26 cellular contexts compared by ENCODE assay signal in the genomic region with DNA sequence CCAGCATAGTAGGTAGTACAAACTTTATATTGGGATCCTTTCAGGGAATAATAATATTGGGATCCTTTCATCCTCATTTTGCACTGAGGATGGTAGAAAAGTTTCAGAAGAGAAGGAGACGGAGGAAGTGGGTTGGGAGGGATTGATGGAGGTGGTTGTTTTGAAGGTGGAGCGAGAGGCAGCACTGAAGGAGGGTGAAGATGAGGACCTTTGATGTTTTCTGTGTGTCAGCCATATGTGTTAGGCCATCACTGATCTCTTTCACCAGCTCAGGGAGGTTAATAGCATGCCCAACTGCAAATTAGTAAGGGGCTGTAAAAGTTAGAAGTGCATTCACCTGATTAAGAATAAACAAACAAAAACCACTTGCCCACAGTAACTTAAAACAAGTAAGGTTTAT.
"Had no signal": no experiment of that assay in that cellular context is flagged by ENCODE, and none has a peak within 500 bp of the region (broad histone marks: within the 10 kb centered on the region; RNA-seq: fewer than 3 reads in every experiment).

No MANE protein-coding gene starts in this region.

- H3K36me3 ChIP-seq: stomach, suprapubic skin, thoracic aorta, thyroid gland, tibial artery, tibial nerve, transverse colon, upper lobe of left lung, upper lobe of right lung, uterus, vagina had no signal

- DNase-seq: stimulated activated CD4-positive, alpha-beta T cell treated with anti-CD3 and anti-CD28 coated beads, Interleukin-2, amount 100 ng/mL, for 48 hours; stimulated activated CD4-positive, alpha-beta T cell treated with anti-CD3 and anti-CD28 coated beads, Interleukin-4, amount 100 ng/mL, for 1 hour; stimulated activated CD4-positive, alpha-beta T cell treated with anti-CD3 and anti-CD28 coated beads, Interleukin-4, amount 100 ng/mL, for 24 hours; stimulated activated CD4-positive, alpha-beta T cell treated with anti-CD3 and anti-CD28 coated beads, Interleukin-4, amount 100 ng/mL, for 4 hours; stimulated activated CD8-positive, alpha-beta memory T cell treated with anti-CD3 and anti-CD28 coated beads, Interleukin-4, amount 100 ng/mL, for 48 hours; stimulated activated naive B cell treated with anti-CD40 and anti-IgM and Interleukin-4, amounts not matched to agents 10 μg/mL and 1 μg/mL and 100 μg/mL, for 72 hours; stimulated activated naive CD4-positive, alpha-beta T cell; stimulated activated naive CD4-positive, alpha-beta T cell treated with Interleukin-2 at 50 U/mL for 16 hours; stimulated activated naive CD8-positive, alpha-beta T cell treated with anti-CD3 and anti-CD28 coated beads, Interleukin-15, amount 100 ng/mL, for 72 hours; stimulated activated naive CD8-positive, alpha-beta T cell treated with anti-CD3 and anti-CD28 coated beads, Interleukin-15, Interleukin-2, amounts not matched to agents 100 U/mL and 50 U/mL, for 24 hours; stomach; substantia nigra; testis; thyroid gland; tibial artery; transverse colon; trophoblast cell; upper lobe of left lung; upper lobe of right lung; uterus had no signal

- H3K27me3 ChIP-seq: testis, thyroid gland, upper lobe of left lung, uterus, vagina had no signal

- ATAC-seq: stimulated activated effector memory CD8-positive, alpha-beta T cell treated with anti-CD3 and anti-CD28 coated beads, Interleukin-12 subunit alpha, Interleukin-12 subunit beta, amount 100 ng/mL, for 72 hours; stimulated activated memory B cell treated with anti-CD40 and anti-IgM and Interleukin-4, amounts not matched to agents 10 μg/mL and 1 μg/mL and 100 μg/mL, for 72 hours; stimulated activated naive B cell treated with anti-CD40 and anti-IgM and Interleukin-4, amounts not matched to agents 10 μg/mL and 1 μg/mL and 100 μg/mL, for 72 hours; stimulated activated naive CD8-positive, alpha-beta T cell treated with anti-CD3 and anti-CD28 coated beads, Interleukin-15, amount 100 ng/mL, for 72 hours; stimulated activated naive CD8-positive, alpha-beta T cell treated with anti-CD3 and anti-CD28 coated beads, Interleukin-15, Interleukin-2, amounts not matched to agents 100 U/mL and 50 U/mL, for 24 hours; upper lobe of right lung had no signal

- H3K27ac ChIP-seq: stomach, suprapubic skin, testis, thoracic aorta, thyroid gland, tibial artery, tibial nerve, transverse colon, upper lobe of left lung, upper lobe of right lung, uterus, vagina had no signal

- H3K4me3 ChIP-seq: stomach, suprapubic skin, testis, thoracic aorta, thyroid gland, tibial artery, tibial nerve, transverse colon, upper lobe of left lung, upper lobe of right lung, uterus, vagina had no signal

- H3K9me3 ChIP-seq: stomach, suprapubic skin, testis, thoracic aorta, thyroid gland, tibial artery, tibial nerve, transverse colon, upper lobe of left lung, upper lobe of right lung, uterus, vagina had no signal

- H3K4me1 ChIP-seq: stomach, suprapubic skin, testis, tibial artery, upper lobe of left lung, upper lobe of right lung, uterus, vagina had no signal
